ENCODE assay signal across 8 cellular contexts in genomic region chr10:12605580-12606405, GRCh38.
DNase-seq lines count a peak whose midpoint lies in the region; ATAC-seq and TF ChIP-seq lines count a peak whose summit lies in the region.

No MANE protein-coding gene starts in this region.

- DNase-seq in CD14-positive monocyte (ENCODE audit: low spot score) (peak; percentile 60), HPDE6-E6E7 (ENCODE audit: extremely low spot score) (peak; percentile 34), SHP77 treated with DMSO at 0.1 percent for 48 hours (lab: John Stamatoyannopoulos, UW) (peak; percentile 85), amygdala (lab: John Stamatoyannopoulos, UW) (peak in 46 of 56 donors; percentile 4 to 74 (median 46)), iris pigment epithelial cell (ENCODE audit: low read depth) (peak; percentile 51)
- peak; percentile 52 to 60 for DNase-seq in stimulated activated CD4-positive, alpha-beta T cell treated with anti-CD3 and anti-CD28 coated beads, Interleukin-2, amount 100 ng/mL, for 24 hours

- H3K27me3 Mint-ChIP-seq in CD14-positive monocyte (ENCODE audit: low read depth in 3 of 3): peaks cover 0 to 5% (median 0%) of the 10 kb centered on the region in 3 donors

- TF ChIP-seq CTCF in CD14-positive monocyte (IDR thresholded peaks at IDR 0.05): no peak

- ATAC-seq in GM19351 (IDR thresholded peaks at IDR 0.05; ENCODE audit: unreplicated experiment): peak; percentile 77
- no peak for ATAC-seq in HG03469 (IDR thresholded peaks at IDR 0.05; ENCODE audit: unreplicated experiment)

- intact Hi-C loops in CD14-positive monocyte (cut with micrococcal nuclease): no loop called here

- no peaks in the 10 kb centered on the region for H3K9me3 Mint-ChIP-seq in CD14-positive monocyte

- H3K36me3 Mint-ChIP-seq in CD14-positive monocyte: no peaks in the 10 kb centered on the region

- H3K4me3 Mint-ChIP-seq in CD14-positive monocyte: peak overlapping the region; percentile 89 to 92

- peaks cover 16% of the 10 kb centered on the region for H3K4me1 Mint-ChIP-seq in CD14-positive monocyte

- H3K27ac Mint-ChIP-seq in CD14-positive monocyte: peak overlapping the region; percentile 35 to 80 (median 58)

Comparison
In these comparisons a context has a peak if more than half of its experiments do, and no peak if none do; other contexts are left out.
1. DNase-seq: peak in every context shown above with its lines; median percentile 85 in SHP77 treated with DMSO at 0.1 percent for 48 hours; 60 in CD14-positive monocyte; 56 in stimulated activated CD4-positive, alpha-beta T cell treated with anti-CD3 and anti-CD28 coated beads, Interleukin-2, amount 100 ng/mL, for 24 hours; 51 in iris pigment epithelial cell; 46 in amygdala; 34 in HPDE6-E6E7.